Comparison of ENCODE assay signal across 20 cellular contexts in genomic region chr9:121816845-121817450, GRCh38.
A peak's percentile ranks its signal among the peaks of the same experiment; 100 is the strongest.
DNase-seq lines count a peak whose midpoint lies in the region.
"Had no signal": no experiment of that assay in that cellular context is flagged by ENCODE, and none has a peak within 500 bp of the region (broad histone marks: within the 10 kb centered on the region; RNA-seq: fewer than 3 reads in every experiment).

No MANE protein-coding gene starts in this region.

- H3K27me3 ChIP-seq in H7 (ENCODE audit: control insufficient read depth, insufficient read depth, low read length) = peaks cover 5% of the 10 kb centered on the region; the same call in 1 of the 2 replicates
- H3K27me3 ChIP-seq: BE2C had no signal

- in situ Hi-C loops in G401 (cut with HindIII; ENCODE audit: low sequenced_read_pairs) = no loop called here

- no peak overlapping the region for H3K4me3 ChIP-seq in H7 (ENCODE audit: insufficient read depth, low read depth, low read length)

- peak; percentile 51 for DNase-seq in G401 (ENCODE audit: low spot score)
- DNase-seq in H7 = peak; percentile 64
- peak; percentile 40 for DNase-seq in ecto neural progenitor cell (ENCODE audit: low spot score)
- DNase-seq in mesenteric fat pad (ENCODE audit: low spot score) = peak; percentile 30
- no peak for DNase-seq in NCI-H226
- no peak for DNase-seq in amygdala (lab: John Stamatoyannopoulos, UW)
- no peak for DNase-seq in NK-92 (lab: John Stamatoyannopoulos, UW; ENCODE audit: unreplicated experiment)
- DNase-seq in GM19238 (ENCODE audit: insufficient read length, low spot score) = no peak
- DNase-seq: ACHN; BE2C; C1 segment of cervical spinal cord; CD4-positive, CD25-positive, alpha-beta regulatory T cell; CD8-positive, alpha-beta memory T cell; COR-L47; DMS 273 treated with DMSO at 0.1 percent for 48 hours; DMS53; GDM1; GOT3; H9; IMR-90 had no signal

- no peaks in the 10 kb centered on the region for H3K36me3 ChIP-seq in H7 (replicated peaks; ENCODE audit: control insufficient read depth, insufficient read depth, low read length)
- H3K36me3 ChIP-seq: BE2C had no signal

Comparison
In these comparisons a context has a peak if more than half of its experiments do, and no peak if none do; other contexts are left out.
1. DNase-seq: peak in G401 (single experiment), H7 (single experiment), ecto neural progenitor cell (single experiment) and mesenteric fat pad (single experiment); none in NCI-H226 (single experiment), amygdala (0 of 56), NK-92 (single experiment) and GM19238 (single experiment).